11 cellular contexts compared by ENCODE assay signal in genomic region chr7:117251687-117252086, GRCh38.
DNase-seq lines count a peak whose midpoint lies in the region; ATAC-seq and TF ChIP-seq lines count a peak whose summit lies in the region.
"Had no signal": no experiment of that assay in that cellular context is flagged by ENCODE, and none has a peak within 500 bp of the region (broad histone marks: within the 10 kb centered on the region; RNA-seq: fewer than 3 reads in every experiment).

No MANE protein-coding gene starts in this region.

- peaks cover 0 to 6% (median 0%) of the 10 kb centered on the region in 9 donors for H3K27me3 ChIP-seq in heart left ventricle
- H3K27me3 ChIP-seq: breast epithelium had no signal

- no peak overlapping the region for H3K4me3 ChIP-seq in heart left ventricle
- H3K4me3 ChIP-seq: breast epithelium, skin epidermis had no signal

- no peak for TF ChIP-seq POLR2A in heart left ventricle (IDR thresholded peaks at IDR 0.05)

- H3K4me1 ChIP-seq in heart left ventricle, result no peaks in the 10 kb centered on the region
- H3K4me1 ChIP-seq: breast epithelium had no signal

- WGBS in heart left ventricle, 4 donors, result 78 to 88% (median 83%) methylated on average over 4 of the region's 4 CpGs

- peak; percentile 68 for DNase-seq in ELR (ENCODE audit: low read depth)
- DNase-seq in HK-2 (ENCODE audit: unreplicated experiment), result peak; percentile 13
- peak; percentile 17 for DNase-seq in fibroblast of the conjunctiva (ENCODE audit: low read depth)
- no peak for DNase-seq in heart left ventricle
- DNase-seq in anterior cingulate cortex (lab: John Stamatoyannopoulos, UW), result no peak
- no peak for DNase-seq in iPS-NIHi7 (ENCODE audit: extremely low spot score)
- DNase-seq in NCI-H510A (lab: John Stamatoyannopoulos, UW), result no peak

- H3K9me3 ChIP-seq in heart left ventricle, result no peaks in the 10 kb centered on the region
- H3K9me3 ChIP-seq: breast epithelium had no signal

- TF ChIP-seq CTCF in heart left ventricle (IDR thresholded peaks at IDR 0.05), result no peak

- intact Hi-C loops in heart left ventricle (cut with DNase I), result no loop called here

- ATAC-seq in GM21529 (IDR thresholded peaks at IDR 0.05; ENCODE audit: unreplicated experiment) (peak; percentile 70), heart left ventricle (no peak)

- H3K27ac ChIP-seq in heart left ventricle, result no peak overlapping the region
- H3K27ac ChIP-seq: breast epithelium, C4-2B had no signal

- H3K36me3 ChIP-seq in heart left ventricle, result no peaks in the 10 kb centered on the region
- H3K36me3 ChIP-seq: breast epithelium had no signal

Comparison
In these comparisons a context has a peak if more than half of its experiments do, and no peak if none do; other contexts are left out.
1. DNase-seq: peak in ELR (single experiment), HK-2 (single experiment) and fibroblast of the conjunctiva (single experiment); none in heart left ventricle (0 of 5), anterior cingulate cortex (0 of 58), iPS-NIHi7 (single experiment) and NCI-H510A (single experiment).